In genomic region chr7:71345485-71345884, GRCh38 we compare ENCODE assay signal across 27 cellular contexts.
"Had no signal": no experiment of that assay in that cellular context is flagged by ENCODE, and none has a peak within 500 bp of the region (broad histone marks: within the 10 kb centered on the region; RNA-seq: fewer than 3 reads in every experiment).

No MANE protein-coding gene starts in this region.

- H3K27ac Mint-ChIP-seq: activated CD4-positive, alpha-beta memory T cell treated with anti-CD3 and anti-CD28 coated beads, Interleukin-2, amount 10 ng/mL, durations not matched to agents 7 days and 5 days; activated CD4-positive, alpha-beta T cell treated with anti-CD3 and anti-CD28 coated beads, Interleukin-2, amount 10 ng/mL, durations not matched to agents 7 days and 5 days; activated naive CD4-positive, alpha-beta T cell treated with anti-CD3 and anti-CD28 coated beads, Interleukin-2, amount 10 ng/mL, durations not matched to agents 7 days and 5 days; activated naive CD4-positive, alpha-beta T cell treated with anti-CD3 and anti-CD28 coated beads, Interleukin-2, amount 50 U/mL, for 72 hours; activated naive CD8-positive, alpha-beta T cell treated with anti-CD3 and anti-CD28 coated beads, Interleukin-2, amount 10 ng/mL, durations not matched to agents 7 days and 5 days; activated T-cell treated with anti-CD3 and anti-CD28 coated beads, Interleukin-2, amount 50 U/mL, for 24 hours; activated T-cell treated with anti-CD3 and anti-CD28 coated beads, Interleukin-2, amount 50 U/mL, for 72 hours; effector memory CD8-positive, alpha-beta T cell had no signal

- H3K4me1 Mint-ChIP-seq: activated CD4-positive, alpha-beta memory T cell treated with anti-CD3 and anti-CD28 coated beads, Interleukin-2, amount 10 ng/mL, durations not matched to agents 7 days and 5 days; activated CD4-positive, alpha-beta T cell treated with anti-CD3 and anti-CD28 coated beads, Interleukin-2, amount 10 ng/mL, durations not matched to agents 7 days and 5 days; activated naive CD4-positive, alpha-beta T cell treated with anti-CD3 and anti-CD28 coated beads, Interleukin-2, amount 10 ng/mL, durations not matched to agents 7 days and 5 days; activated naive CD8-positive, alpha-beta T cell treated with anti-CD3 and anti-CD28 coated beads, Interleukin-2, amount 10 ng/mL, durations not matched to agents 7 days and 5 days had no signal

- DNase-seq: activated CD4-positive, alpha-beta memory T cell treated with anti-CD3 and anti-CD28 coated beads, Interleukin-2, amount 10 ng/mL, durations not matched to agents 7 days and 5 days; activated CD4-positive, alpha-beta T cell treated with anti-CD3 and anti-CD28 coated beads for 1 hour; activated CD4-positive, alpha-beta T cell treated with anti-CD3 and anti-CD28 coated beads for 4 hours; activated CD4-positive, alpha-beta T cell treated with anti-CD3 and anti-CD28 coated beads, Interleukin-2, amount 10 ng/mL, durations not matched to agents 7 days and 5 days; activated CD4-positive, alpha-beta T cell treated with anti-CD3 and anti-CD28 coated beads, Interleukin-2, amount 50 U/mL, for 4 hours; activated CD8-positive, alpha-beta memory T cell treated with anti-CD3 and anti-CD28 coated beads, Interleukin-2, amount 50 U/mL, for 48 hours; activated gamma-delta T cell; activated naive CD4-positive, alpha-beta T cell; activated naive CD4-positive, alpha-beta T cell treated with anti-CD3 and anti-CD28 coated beads, Interleukin-2, amount 10 ng/mL, durations not matched to agents 7 days and 5 days; activated naive CD8-positive, alpha-beta T cell treated with anti-CD3 and anti-CD28 coated beads, Interleukin-2, amount 10 ng/mL, durations not matched to agents 7 days and 5 days; activated T-cell treated with anti-CD3 and anti-CD28 coated beads for 4 hours; activated T-cell treated with anti-CD3 and anti-CD28 coated beads, Interleukin-2, amount 50 U/mL, for 24 hours; activated T-cell treated with anti-CD3 and anti-CD28 coated beads, Interleukin-2, amount 50 U/mL, for 72 hours; amniotic stem cell; anterior cingulate cortex; body of pancreas; caudate nucleus; cortex of kidney; dermis blood vessel endothelial cell; effector CD4-positive, alpha-beta T cell; effector memory CD8-positive, alpha-beta T cell; erythroblast; foreskin keratinocyte; gastrocnemius medialis; T-helper 2 cell had no signal

- H3K36me3 Mint-ChIP-seq: activated naive CD4-positive, alpha-beta T cell treated with anti-CD3 and anti-CD28 coated beads, Interleukin-2, amount 10 ng/mL, durations not matched to agents 7 days and 5 days; activated naive CD8-positive, alpha-beta T cell treated with anti-CD3 and anti-CD28 coated beads, Interleukin-2, amount 10 ng/mL, durations not matched to agents 7 days and 5 days had no signal

- H3K9me3 ChIP-seq: gastrocnemius medialis had no signal

- H3K4me1 ChIP-seq: foreskin keratinocyte had no signal

- H3K27me3 Mint-ChIP-seq: activated CD4-positive, alpha-beta memory T cell treated with anti-CD3 and anti-CD28 coated beads, Interleukin-2, amount 10 ng/mL, durations not matched to agents 7 days and 5 days; activated CD4-positive, alpha-beta T cell treated with anti-CD3 and anti-CD28 coated beads, Interleukin-2, amount 10 ng/mL, durations not matched to agents 7 days and 5 days; activated naive CD4-positive, alpha-beta T cell treated with anti-CD3 and anti-CD28 coated beads, Interleukin-2, amount 10 ng/mL, durations not matched to agents 7 days and 5 days; activated naive CD8-positive, alpha-beta T cell treated with anti-CD3 and anti-CD28 coated beads, Interleukin-2, amount 10 ng/mL, durations not matched to agents 7 days and 5 days; activated T-cell treated with anti-CD3 and anti-CD28 coated beads, Interleukin-2, amount 50 U/mL, for 24 hours; effector memory CD8-positive, alpha-beta T cell had no signal

- ATAC-seq: activated naive CD4-positive, alpha-beta T cell treated with anti-CD3 and anti-CD28 coated beads, Interleukin-2, amount 50 U/mL, for 72 hours; activated T-cell treated with anti-CD3 and anti-CD28 coated beads, Interleukin-2, amount 50 U/mL, for 72 hours; body of pancreas; effector memory CD8-positive, alpha-beta T cell; foreskin keratinocyte; gastrocnemius medialis had no signal

- H3K27ac ChIP-seq: body of pancreas, esophagus muscularis mucosa, foreskin keratinocyte, gastrocnemius medialis had no signal

- H3K36me3 ChIP-seq: esophagus muscularis mucosa, gastrocnemius medialis had no signal

- H3K4me3 Mint-ChIP-seq: activated CD4-positive, alpha-beta memory T cell treated with anti-CD3 and anti-CD28 coated beads, Interleukin-2, amount 10 ng/mL, durations not matched to agents 7 days and 5 days; activated CD4-positive, alpha-beta T cell treated with anti-CD3 and anti-CD28 coated beads, Interleukin-2, amount 10 ng/mL, durations not matched to agents 7 days and 5 days; activated naive CD4-positive, alpha-beta T cell treated with anti-CD3 and anti-CD28 coated beads, Interleukin-2, amount 10 ng/mL, durations not matched to agents 7 days and 5 days; activated naive CD8-positive, alpha-beta T cell treated with anti-CD3 and anti-CD28 coated beads, Interleukin-2, amount 10 ng/mL, durations not matched to agents 7 days and 5 days; activated T-cell treated with anti-CD3 and anti-CD28 coated beads, Interleukin-2, amount 50 U/mL, for 24 hours; activated T-cell treated with anti-CD3 and anti-CD28 coated beads, Interleukin-2, amount 50 U/mL, for 72 hours; effector memory CD8-positive, alpha-beta T cell had no signal

- H3K4me3 ChIP-seq: body of pancreas, esophagus muscularis mucosa, gastrocnemius medialis had no signal

- H3K27me3 ChIP-seq: body of pancreas, esophagus muscularis mucosa, foreskin keratinocyte, gastrocnemius medialis had no signal
